ENCODE assay signal across 2 cellular contexts in genomic region chr3:155134311-155134710, GRCh38. TPM values are rescaled to one million over a fixed set of nuclear protein-coding genes. Genes with fewer than 3 reads are reported as not detected.
"Had no signal": no experiment of that assay in that cellular context is flagged by ENCODE, and none has a peak within 500 bp of the region (broad histone marks: within the 10 kb centered on the region; RNA-seq: fewer than 3 reads in every experiment).

No MANE protein-coding gene starts in this region.

RNA-seq across cellular contexts. Expression of gene MME, which starts 54.2 kb away (rescaled TPM):
- polyA plus RNA-seq: immature natural killer cell; naive thymus-derived CD4-positive, alpha-beta T cell had no signal
